In genomic region chrX:15269618-15270521, GRCh38 we compare ENCODE assay signal across 8 cellular contexts. TPM values are rescaled to one million over a fixed set of nuclear protein-coding genes. Genes with fewer than 3 reads are reported as not detected.
DNase-seq lines count a peak whose midpoint lies in the region; ATAC-seq and TF ChIP-seq lines count a peak whose summit lies in the region.

Gene ASB9, minus strand, starts transcription at chrX:15270083. Its CDS starts 209 bp downstream, at chrX:15269874.

- no peaks in the 10 kb centered on the region for H3K36me3 Mint-ChIP-seq in activated CD4-positive, alpha-beta memory T cell treated with anti-CD3 and anti-CD28 coated beads for 36 hours

- H3K36me3 ChIP-seq in KMS-11 (ENCODE audit: insufficient read depth) = no peaks in the 10 kb centered on the region
- H3K36me3 ChIP-seq in rectal smooth muscle tissue (ENCODE audit: control insufficient read depth, insufficient read depth, low read length) = no peaks in the 10 kb centered on the region

- no peak within 1 kb of the TSS for H3K4me3 Mint-ChIP-seq in activated CD4-positive, alpha-beta memory T cell treated with anti-CD3 and anti-CD28 coated beads for 36 hours

- peak within 1 kb of the TSS; percentile 76 for H3K9ac ChIP-seq in KMS-11
- H3K9ac ChIP-seq in rectal smooth muscle tissue (ENCODE audit: low read length) = no peak within 1 kb of the TSS

- POLR2A ChIA-PET in activated CD4-positive, alpha-beta memory T cell treated with anti-CD3 and anti-CD28 coated beads for 36 hours (lab: Charles Lee) = no interaction called here

- H3K4me2 ChIP-seq in KMS-11 = peak within 1 kb of the TSS; percentile 89

- H3K9me3 Mint-ChIP-seq in activated CD4-positive, alpha-beta memory T cell treated with anti-CD3 and anti-CD28 coated beads for 36 hours = no peaks in the 10 kb centered on the region

- DNase-seq in stimulated activated naive CD4-positive, alpha-beta T cell (lab: John Stamatoyannopoulos, UW) = peak in 5 of 6 experiments; percentile 4 to 45 (median 30)
- DNase-seq in stimulated activated naive CD4-positive, alpha-beta T cell treated with Interleukin-2 at 50 U/mL for 16 hours (lab: John Stamatoyannopoulos, UW) = no peak
- DNase-seq in activated CD4-positive, alpha-beta memory T cell treated with anti-CD3 and anti-CD28 coated beads for 36 hours = peak; percentile 15
- DNase-seq in foreskin keratinocyte (peak; percentile 83 to 89), NK-92 (lab: John Stamatoyannopoulos, UW; ENCODE audit: unreplicated experiment) (no peak)

- H2AFZ ChIP-seq in KMS-11 (ENCODE audit: low read depth) = peak within 1 kb of the TSS; percentile 71

- no peak for TF ChIP-seq CTCF in KMS-11 (conservative IDR thresholded peaks at IDR 0.05; ENCODE audit: low read depth, low read length)
- no peak for TF ChIP-seq CTCF in foreskin keratinocyte (conservative IDR thresholded peaks at IDR 0.05)

- H3K27me3 ChIP-seq in KMS-11 (ENCODE audit: insufficient read depth, low read depth) (no peaks in the 10 kb centered on the region), foreskin keratinocyte (no peaks in the 10 kb centered on the region), rectal smooth muscle tissue (ENCODE audit: control insufficient read depth, insufficient read depth, low read length) (no peaks in the 10 kb centered on the region)

- intact Hi-C loops in activated CD4-positive, alpha-beta memory T cell treated with anti-CD3 and anti-CD28 coated beads for 36 hours (cut with micrococcal nuclease) = no loop called here

- CTCF ChIA-PET in activated CD4-positive, alpha-beta memory T cell treated with anti-CD3 and anti-CD28 coated beads for 36 hours (lab: Charles Lee) = interaction anchor here (1.1 kb wide), 1 partner anchor 127 kb away, joined by 3 read pairs; no protein-coding TSS in a partner anchor

- H3K4me3 ChIP-seq in KMS-11 (IDR thresholded peaks at IDR 0.05; ENCODE audit: insufficient read depth, low read depth, low read length) (no peak within 1 kb of the TSS), rectal smooth muscle tissue (ENCODE audit: low read length) (peak within 1 kb of the TSS; percentile 27)

- H3K79me2 ChIP-seq in KMS-11 (ENCODE audit: insufficient read depth, low read depth) = no peaks in the 10 kb centered on the region

- no peak within 1 kb of the TSS for H3K27ac Mint-ChIP-seq in activated CD4-positive, alpha-beta memory T cell treated with anti-CD3 and anti-CD28 coated beads for 36 hours

- no peaks in the 10 kb centered on the region for H4K20me1 ChIP-seq in KMS-11 (ENCODE audit: insufficient read depth)

- peak; percentile 96 for ATAC-seq in foreskin keratinocyte
- ATAC-seq in GM19023 (IDR thresholded peaks at IDR 0.05; ENCODE audit: unreplicated experiment) = no peak

- H3K27ac ChIP-seq in KMS-11 = peak within 1 kb of the TSS; percentile 95
- peak within 1 kb of the TSS; percentile 91 for H3K27ac ChIP-seq in foreskin keratinocyte
- H3K27ac ChIP-seq in rectal smooth muscle tissue (ENCODE audit: low read depth, low read length) = no peak within 1 kb of the TSS

- H3K4me1 ChIP-seq in KMS-11 (ENCODE audit: low read depth, poor library complexity, severe bottlenecking) (peaks cover 19% of the 10 kb centered on the region), foreskin keratinocyte (peaks cover 9% of the 10 kb centered on the region), rectal smooth muscle tissue (ENCODE audit: control insufficient read depth, insufficient read depth, low read length) (no peaks in the 10 kb centered on the region)

- peaks cover 10% of the 10 kb centered on the region for H3K4me1 Mint-ChIP-seq in activated CD4-positive, alpha-beta memory T cell treated with anti-CD3 and anti-CD28 coated beads for 36 hours (ENCODE audit: low read depth)

- H3K27me3 Mint-ChIP-seq in activated CD4-positive, alpha-beta memory T cell treated with anti-CD3 and anti-CD28 coated beads for 36 hours = no peaks in the 10 kb centered on the region

RNA-seq across cellular contexts. Expression of gene ASB9, which starts in this region (rescaled TPM):
- total RNA-seq in activated CD4-positive, alpha-beta memory T cell treated with anti-CD3 and anti-CD28 coated beads for 36 hours = under 1 TPM; 0.43 to 0.48 TPM
- total RNA-seq in foreskin keratinocyte = 0.85 and 1.0 TPM in 2 replicates
- 0.80 and 0.95 TPM in 2 replicates for polyA plus RNA-seq in foreskin keratinocyte

Comparison
In these comparisons a context has a peak if more than half of its experiments do, and no peak if none do; other contexts are left out.
1. DNase-seq: peak in stimulated activated naive CD4-positive, alpha-beta T cell (5 of 6) and foreskin keratinocyte (2 of 2); none in stimulated activated naive CD4-positive, alpha-beta T cell treated with Interleukin-2 at 50 U/mL for 16 hours (single experiment) and NK-92 (single experiment).
2. Peak in DNase-seq in activated CD4-positive, alpha-beta memory T cell treated with anti-CD3 and anti-CD28 coated beads for 36 hours; RNA of the gene not detected or under 1 TPM.